ENCODE assay signal across 19 cellular contexts in genomic region chr5:172168311-172168710, GRCh38. TPM values are rescaled to one million over a fixed set of nuclear protein-coding genes. Genes with fewer than 3 reads are reported as not detected.
DNase-seq lines count a peak whose midpoint lies in the region; ATAC-seq and TF ChIP-seq lines count a peak whose summit lies in the region.
"Had no signal": no experiment of that assay in that cellular context is flagged by ENCODE, and none has a peak within 500 bp of the region (broad histone marks: within the 10 kb centered on the region; RNA-seq: fewer than 3 reads in every experiment).

No MANE protein-coding gene starts in this region.

- H2BK12ac ChIP-seq in trophoblast cell (ENCODE audit: low read length), result no peak overlapping the region

- no peak overlapping the region for H2AK5ac ChIP-seq in trophoblast cell (ENCODE audit: low read length)

- H3K9ac ChIP-seq in trophoblast cell (ENCODE audit: low read length), result no peak overlapping the region

- H3K36me3 ChIP-seq in CD4-positive, alpha-beta memory T cell (ENCODE audit: insufficient read depth, low read length), result peaks cover 18% of the 10 kb centered on the region
- H3K36me3 ChIP-seq in trophoblast cell (ENCODE audit: control insufficient read depth in 1 of 2, insufficient read depth in 2 of 2, low read length in 2 of 2), result peaks cover 5 to 7% of the 10 kb centered on the region in 2 experiments

- H3K4me3 Mint-ChIP-seq in CD4-positive, alpha-beta memory T cell, result peak overlapping the region in 4 of 8 donors; percentile 48 to 72 (median 62)
- no peak overlapping the region for H3K4me3 Mint-ChIP-seq in WTC11
- H3K4me3 Mint-ChIP-seq: activated B cell treated with CpG ODN at 0.5 μM for 24 hours had no signal

- H3K9me3 ChIP-seq in CD4-positive, alpha-beta memory T cell (ENCODE audit: control insufficient read depth in 1 of 2, low read length in 2 of 2), result no peaks in the 10 kb centered on the region
- H3K9me3 ChIP-seq in right cardiac atrium (ENCODE audit: control insufficient read depth, low read length) (no peaks in the 10 kb centered on the region), trophoblast cell (ENCODE audit: insufficient read depth, low read depth, low read length) (no peaks in the 10 kb centered on the region)

- no peaks in the 10 kb centered on the region for H3K79me1 ChIP-seq in trophoblast cell (ENCODE audit: low read length)

- no peak overlapping the region for H3K18ac ChIP-seq in trophoblast cell (ENCODE audit: low read length)

- H3K79me2 ChIP-seq in trophoblast cell (ENCODE audit: control insufficient read depth, insufficient read depth, low read length, poor library complexity), result peaks cover 10% of the 10 kb centered on the region

- no peak overlapping the region for H4K8ac ChIP-seq in trophoblast cell (ENCODE audit: low read depth, low read length)

- CTCF ChIA-PET in CD4-positive, alpha-beta memory T cell (lab: Charles Lee; ENCODE audit: partially characterized antibody), result interaction anchor here (23.1 kb wide), 1 partner anchor 16 kb away, joined by 429 read pairs; the partner anchor contains the start of gene STK10
- CTCF ChIA-PET in WTC11 (lab: Charles Lee), result interaction anchor here (1.0 to 1.8 kb wide), 4 partner anchors 19 to 109 kb away, joined by 3 to 6 read pairs (median 3); partner anchors contain the start of gene STK10

- ATAC-seq in WTC11 (no peak; the same call in 1 of the 2 replicates), right cardiac atrium (no peak), HG03045 (IDR thresholded peaks at IDR 0.05; ENCODE audit: unreplicated experiment) (no peak)
- ATAC-seq: PC-3 had no signal

- DNase-seq in CD4-positive, alpha-beta memory T cell, result no peak
- DNase-seq in WTC11 (ENCODE audit: low spot score) (no peak), right cardiac atrium (no peak), trophoblast cell (no peak), medulla oblongata (ENCODE audit: extremely low spot score) (no peak), kidney tubule cell (ENCODE audit: low spot score) (no peak), NCI-H748 treated with DMSO at 0.1 percent for 48 hours (lab: John Stamatoyannopoulos, UW) (no peak)
- DNase-seq: activated B cell treated with CpG ODN at 0.5 μM for 24 hours; activated CD8-positive, alpha-beta memory T cell treated with anti-CD3 and anti-CD28 coated beads, Interleukin-2, amount 50 U/mL, for 48 hours; central memory CD4-positive, alpha-beta T cell; DND-41; islet precursor cell; NCI-H1930; NCI-H526; PC-3; stimulated activated CD4-positive, alpha-beta T cell treated with anti-CD3 and anti-CD28 coated beads, Interleukin-4, amount 100 ng/mL, for 4 hours had no signal

- H3K27me3 Mint-ChIP-seq in CD4-positive, alpha-beta memory T cell, result no peaks in the 10 kb centered on the region
- H3K27me3 Mint-ChIP-seq in WTC11 (ENCODE audit: low read depth), result no peaks in the 10 kb centered on the region
- H3K27me3 Mint-ChIP-seq: activated B cell treated with CpG ODN at 0.5 μM for 24 hours had no signal

- H3K27ac ChIP-seq in CD4-positive, alpha-beta memory T cell (ENCODE audit: low read depth, low read length), result peak overlapping the region; percentile 41
- H3K27ac ChIP-seq in right cardiac atrium (ENCODE audit: low read length) (peak overlapping the region; percentile 5), trophoblast cell (ENCODE audit: low read depth, low read length) (no peak overlapping the region)

- no peaks in the 10 kb centered on the region for H3K9me3 Mint-ChIP-seq in CD4-positive, alpha-beta memory T cell
- H3K9me3 Mint-ChIP-seq in WTC11, result no peaks in the 10 kb centered on the region
- H3K9me3 Mint-ChIP-seq: activated B cell treated with CpG ODN at 0.5 μM for 24 hours had no signal

- no peak overlapping the region for H2BK5ac ChIP-seq in trophoblast cell (ENCODE audit: low read depth, low read length, poor library complexity)

- no peak overlapping the region for H3K4me2 ChIP-seq in trophoblast cell (ENCODE audit: low read length)

- peak overlapping the region; percentile 10 for H3K4ac ChIP-seq in trophoblast cell (ENCODE audit: low read depth, low read length)

- no peak overlapping the region for H2BK120ac ChIP-seq in trophoblast cell (ENCODE audit: insufficient read depth, low read length, poor library complexity)

- H3K36me3 Mint-ChIP-seq in CD4-positive, alpha-beta memory T cell, result peaks cover 22 to 52% of the 10 kb centered on the region in 2 donors
- H3K36me3 Mint-ChIP-seq in WTC11, result no peaks in the 10 kb centered on the region; the same call in 1 of the 2 replicates

- no peak overlapping the region for H4K91ac ChIP-seq in trophoblast cell (ENCODE audit: low read depth, low read length)

- peak overlapping the region; percentile 23 for H2AFZ ChIP-seq in trophoblast cell (ENCODE audit: insufficient read depth, low read length, poor library complexity)

- no peak for TF ChIP-seq CTCF in WTC11 (IDR thresholded peaks at IDR 0.05)

- no peak overlapping the region for H4K12ac ChIP-seq in trophoblast cell (ENCODE audit: low read depth, low read length)

- H3K4me3 ChIP-seq in CD4-positive, alpha-beta memory T cell (ENCODE audit: low read length in 2 of 2), result no peak overlapping the region
- H3K4me3 ChIP-seq in right cardiac atrium (ENCODE audit: low read length) (no peak overlapping the region), trophoblast cell (ENCODE audit: low read depth, low read length) (no peak overlapping the region)

- H3K14ac ChIP-seq in trophoblast cell (ENCODE audit: low read length), result no peak overlapping the region

- H3K4me1 Mint-ChIP-seq in CD4-positive, alpha-beta memory T cell, result peaks cover 54 to 98% (median 81%) of the 10 kb centered on the region in 4 donors
- H3K4me1 Mint-ChIP-seq in WTC11, result peaks cover 1% of the 10 kb centered on the region

- peak overlapping the region; percentile 20 to 99 (median 92) for H3K27ac Mint-ChIP-seq in CD4-positive, alpha-beta memory T cell
- 0 out of 2 replicates have a peak overlapping the region, but pooled peaks have one; percentile 29 for H3K27ac Mint-ChIP-seq in WTC11

- POLR2A ChIA-PET in CD4-positive, alpha-beta memory T cell (lab: Charles Lee; ENCODE audit: partially characterized antibody), result interaction anchor here (8.3 kb wide), 1 partner anchor 18 kb away, joined by 80 read pairs; the partner anchor contains the start of gene STK10
- POLR2A ChIA-PET in WTC11 (lab: Charles Lee), result no interaction called here

- intact Hi-C loops in CD4-positive, alpha-beta memory T cell (cut with micrococcal nuclease), result no loop called here
- intact Hi-C loops in right cardiac atrium (cut with DNase I), result no loop called here

- WGBS in right cardiac atrium, result 72% methylated on average over 8 of the region's 8 CpGs
- no CpG with 5 or more reads among the region's 8 CpGs for WGBS in trophoblast cell (ENCODE audit: extremely low coverage, insufficient coverage, insufficient read length)

- H3K27me3 ChIP-seq in CD4-positive, alpha-beta memory T cell (ENCODE audit: insufficient read depth, low read length), result no peaks in the 10 kb centered on the region
- H3K27me3 ChIP-seq in right cardiac atrium (ENCODE audit: control insufficient read depth, insufficient read depth), result no peaks in the 10 kb centered on the region
- H3K27me3 ChIP-seq in trophoblast cell (ENCODE audit: insufficient read depth, low read length), result no peaks in the 10 kb centered on the region

- H3K4me1 ChIP-seq in CD4-positive, alpha-beta memory T cell (ENCODE audit: insufficient read depth, low read length), result peaks cover 97% of the 10 kb centered on the region
- H3K4me1 ChIP-seq in right cardiac atrium (ENCODE audit: control insufficient read depth, insufficient read depth, low read length) (peaks cover 24% of the 10 kb centered on the region), trophoblast cell (ENCODE audit: control insufficient read depth in 1 of 2, insufficient read depth in 2 of 2, low read length in 2 of 2) (peaks cover 4 to 5% of the 10 kb centered on the region in 2 experiments)

- no peak overlapping the region for H3K23ac ChIP-seq in trophoblast cell (ENCODE audit: low read length)

TF ChIP-seq in WTC11, 78 proteins besides CTCF, POLR2A, EP300 and RAD21:
- TF ChIP-seq, protein P1, sequence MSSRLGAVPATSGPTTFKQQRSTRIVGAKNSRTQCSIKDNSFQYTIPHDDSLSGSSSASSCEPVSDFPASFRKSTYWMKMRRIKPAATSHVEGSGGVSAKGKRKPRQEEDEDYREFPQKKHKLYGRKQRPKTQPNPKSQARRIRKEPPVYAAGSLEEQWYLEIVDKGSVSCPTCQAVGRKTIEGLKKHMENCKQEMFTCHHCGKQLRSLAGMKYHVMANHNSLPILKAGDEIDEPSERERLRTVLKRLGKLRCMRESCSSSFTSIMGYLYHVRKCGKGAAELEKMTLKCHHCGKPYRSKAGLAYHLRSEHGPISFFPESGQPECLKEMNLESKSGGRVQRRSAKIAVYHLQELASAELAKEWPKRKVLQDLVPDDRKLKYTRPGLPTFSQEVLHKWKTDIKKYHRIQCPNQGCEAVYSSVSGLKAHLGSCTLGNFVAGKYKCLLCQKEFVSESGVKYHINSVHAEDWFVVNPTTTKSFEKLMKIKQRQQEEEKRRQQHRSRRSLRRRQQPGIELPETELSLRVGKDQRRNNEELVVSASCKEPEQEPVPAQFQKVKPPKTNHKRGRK (CRISPR knock-in tag; IDR thresholded peaks at IDR 0.05; ENCODE audit: borderline replicate concordance), result no peak
- TF ChIP-seq CDX4 (CRISPR knock-in tag; IDR thresholded peaks at IDR 0.05; ENCODE audit: borderline replicate concordance) (no peak), NFYB (CRISPR knock-in tag; conservative IDR thresholded peaks at IDR 0.05; ENCODE audit: low read depth) (no peak), SP1 (CRISPR knock-in tag; conservative IDR thresholded peaks at IDR 0.05) (no peak)
- TF ChIP-seq, protein P2, sequence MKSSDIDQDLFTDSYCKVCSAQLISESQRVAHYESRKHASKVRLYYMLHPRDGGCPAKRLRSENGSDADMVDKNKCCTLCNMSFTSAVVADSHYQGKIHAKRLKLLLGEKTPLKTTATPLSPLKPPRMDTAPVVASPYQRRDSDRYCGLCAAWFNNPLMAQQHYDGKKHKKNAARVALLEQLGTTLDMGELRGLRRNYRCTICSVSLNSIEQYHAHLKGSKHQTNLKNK (CRISPR knock-in tag; IDR thresholded peaks at IDR 0.05), result no peak

RNA-seq across cellular contexts. Expression of gene STK10, which starts 19.7 kb away (rescaled TPM):
- 100 to 1,000 TPM; 306 to 314 TPM for total RNA-seq in CD4-positive, alpha-beta memory T cell
- polyA plus RNA-seq in CD4-positive, alpha-beta memory T cell, result 100 to 1,000 TPM in 1 of 2 donors, 10 to 100 TPM in 1; 24.6 to 161 TPM
- 13.1 to 20.5 TPM (median 15.0 TPM) in 3 replicates for total RNA-seq in WTC11 (2021)
- total RNA-seq in right cardiac atrium, result 10 to 100 TPM; 10.1 to 15.7 (median 11.3) TPM
- polyA plus RNA-seq in right cardiac atrium, result 6.1 TPM
- polyA plus RNA-seq in trophoblast cell (2013), result 29.6 and 30.3 TPM in 2 replicates

RNA-seq across cellular contexts. Expression of gene EFCAB9, which starts 25.7 kb away (rescaled TPM):
- total RNA-seq in CD4-positive, alpha-beta memory T cell, result not detected
- polyA plus RNA-seq in CD4-positive, alpha-beta memory T cell, result not detected
- total RNA-seq in WTC11 (2021), result not detected in 3 replicates
- not detected for total RNA-seq in right cardiac atrium
- polyA plus RNA-seq in right cardiac atrium, result not detected
- polyA plus RNA-seq in trophoblast cell (2013), result not detected in 2 replicates
- total RNA-seq: activated B cell treated with CpG ODN at 0.5 μM for 24 hours, MCF 10A, PC-3 had no signal
- polyA plus RNA-seq: BJ had no signal

Comparison
In these comparisons a context has a peak if more than half of its experiments do, and no peak if none do; other contexts are left out.
1. RNA of gene STK10, which starts 19.7 kb away (total RNA-seq): 306 to 314 TPM in CD4-positive, alpha-beta memory T cell; 13.1 to 20.5 TPM in WTC11 and 10.1 to 15.7 TPM in right cardiac atrium; every median in the first group is over 10 times any median in the second.